Comparison of ENCODE assay signal across 14 cellular contexts in genomic region chr3:157059661-157060060, GRCh38.
DNase-seq lines count a peak whose midpoint lies in the region; ATAC-seq and FAIRE-seq lines count a peak whose summit lies in the region.
"Had no signal": no experiment of that assay in that cellular context is flagged by ENCODE, and none has a peak within 500 bp of the region (broad histone marks: within the 10 kb centered on the region; RNA-seq: fewer than 3 reads in every experiment).

No MANE protein-coding gene starts in this region.

- FAIRE-seq in GM18507 (lab: Jason Lieb, UNC) (peak; percentile 57), HTR-8/SVneo (lab: Jason Lieb, UNC) (no peak)
- FAIRE-seq: endometrium, small intestine had no signal

- ATAC-seq in GM19455 (IDR thresholded peaks at IDR 0.05; ENCODE audit: unreplicated experiment): peak; percentile 72
- peak; percentile 77 for ATAC-seq in HG02852 (IDR thresholded peaks at IDR 0.05; ENCODE audit: unreplicated experiment)
- ATAC-seq in HG03520 (IDR thresholded peaks at IDR 0.05; ENCODE audit: unreplicated experiment): peak; percentile 61
- ATAC-seq: left lobe of liver had no signal

- no peak for DNase-seq in GM18507 (ENCODE audit: extremely low spot score, insufficient read length, low read depth)
- no peak for DNase-seq in HTR-8/SVneo (ENCODE audit: insufficient read length, low spot score)
- DNase-seq in pons (ENCODE audit: low spot score): no peak
- no peak for DNase-seq in NOMO-1 treated with dmso at 0.1 percent for 144 hours (lab: John Stamatoyannopoulos, UW; ENCODE audit: unreplicated experiment)
- no peak for DNase-seq in NCI-H510A (lab: John Stamatoyannopoulos, UW)
- DNase-seq: NCI-H1105, NCI-H524 treated with DMSO at 0.1 percent for 48 hours, SHP77 treated with DMSO at 0.1 percent for 48 hours, small intestine had no signal
